Comparison of ENCODE assay signal across 1 cellular context in the genomic region with DNA sequence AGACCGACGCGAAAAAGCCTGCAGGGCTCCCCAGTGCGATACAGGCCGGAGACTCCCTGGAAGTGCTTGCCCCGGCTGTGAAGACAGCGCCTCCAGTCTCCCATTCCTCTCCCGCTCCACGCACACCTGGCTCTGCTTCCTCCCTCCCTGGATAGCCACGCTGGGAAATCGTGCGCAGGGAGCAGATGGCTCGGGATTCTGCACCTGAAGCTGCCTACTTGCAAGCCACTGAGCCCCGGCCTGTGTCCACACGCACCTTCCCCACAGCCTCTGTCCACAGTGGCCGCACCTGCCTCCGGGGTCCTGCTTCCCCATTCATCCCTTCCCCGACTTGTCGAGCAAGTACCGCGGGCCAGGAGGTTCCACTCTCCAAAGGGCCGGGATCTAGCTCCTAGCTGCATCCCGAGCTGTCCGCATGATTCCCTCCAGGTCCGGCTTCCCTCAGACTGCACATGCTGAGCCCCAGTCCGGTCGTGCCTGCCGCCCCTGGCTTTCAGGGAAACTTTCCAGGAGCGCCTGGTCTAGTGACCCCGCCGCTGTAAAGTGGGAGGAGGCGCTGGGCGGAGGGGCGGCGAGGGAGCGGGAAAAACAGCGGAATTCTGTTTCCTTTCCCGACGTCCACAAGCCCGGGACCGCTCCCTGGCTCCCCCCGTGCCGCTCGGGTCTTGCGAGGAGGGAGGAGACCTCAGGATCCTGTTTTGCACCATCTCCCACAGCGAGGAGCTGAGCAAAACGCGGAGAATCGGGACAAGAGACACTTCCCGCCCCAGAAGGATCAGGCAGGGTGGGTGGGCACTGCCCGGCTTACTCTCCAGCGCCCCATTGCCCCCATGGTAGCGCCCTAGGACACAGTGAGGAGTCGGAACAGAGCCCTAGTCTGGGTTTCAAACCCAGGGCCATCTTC.
TF ChIP-seq lines count a peak whose summit lies in the region.

No MANE protein-coding gene starts in this region.

TF ChIP-seq in SK-N-SH treated with all-trans-retinoic acid at 6 μM for 48 hours, 23 proteins besides CTCF, POLR2A, EP300 and RAD21 (continued from another document):
- no peak for TF ChIP-seq ZNF565 (CRISPR knock-in tag; conservative IDR thresholded peaks at IDR 0.05; ENCODE audit: low read depth)
- TF ChIP-seq ARNTL (CRISPR knock-in tag; IDR thresholded peaks at IDR 0.05; ENCODE audit: borderline replicate concordance, low read depth), result no peak
- TF ChIP-seq RARB (CRISPR knock-in tag; IDR thresholded peaks at IDR 0.05), result no peak
